In genomic region chr3:196867507-196868296, GRCh38 we compare ENCODE assay signal across 8 cellular contexts. TPM values are rescaled to one million over a fixed set of nuclear protein-coding genes. Genes with fewer than 3 reads are reported as not detected.
DNase-seq lines count a peak whose midpoint lies in the region; ATAC-seq and TF ChIP-seq lines count a peak whose summit lies in the region.

A gene with protein sequence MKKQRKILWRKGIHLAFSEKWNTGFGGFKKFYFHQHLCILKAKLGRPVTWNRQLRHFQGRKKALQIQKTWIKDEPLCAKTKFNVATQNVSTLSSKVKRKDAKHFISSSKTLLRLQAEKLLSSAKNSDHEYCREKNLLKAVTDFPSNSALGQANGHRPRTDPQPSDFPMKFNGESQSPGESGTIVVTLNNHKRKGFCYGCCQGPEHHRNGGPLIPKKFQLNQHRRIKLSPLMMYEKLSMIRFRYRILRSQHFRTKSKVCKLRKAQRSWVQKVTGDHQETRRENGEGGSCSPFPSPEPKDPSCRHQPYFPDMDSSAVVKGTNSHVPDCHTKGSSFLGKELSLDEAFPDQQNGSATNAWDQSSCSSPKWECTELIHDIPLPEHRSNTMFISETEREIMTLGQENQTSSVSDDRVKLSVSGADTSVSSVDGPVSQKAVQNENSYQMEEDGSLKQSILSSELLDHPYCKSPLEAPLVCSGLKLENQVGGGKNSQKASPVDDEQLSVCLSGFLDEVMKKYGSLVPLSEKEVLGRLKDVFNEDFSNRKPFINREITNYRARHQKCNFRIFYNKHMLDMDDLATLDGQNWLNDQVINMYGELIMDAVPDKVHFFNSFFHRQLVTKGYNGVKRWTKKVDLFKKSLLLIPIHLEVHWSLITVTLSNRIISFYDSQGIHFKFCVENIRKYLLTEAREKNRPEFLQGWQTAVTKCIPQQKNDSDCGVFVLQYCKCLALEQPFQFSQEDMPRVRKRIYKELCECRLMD (plus strand): TSS chr3:196867920. CDS start chr3:196885182, 17,262 bp downstream.

- DNase-seq in DMS 273 treated with DMSO at 0.1 percent for 48 hours (lab: John Stamatoyannopoulos, UW) (peak; percentile 71), IMR-90 (peak; percentile 86), endothelial cell (ENCODE audit: low spot score) (peak; percentile 94), mesothelial cell of epicardium (ENCODE audit: low spot score in 2 of 2, unreplicated experiment in 2 of 2) (peak; percentile 87 to 89)
- DNase-seq in activated CD8-positive, alpha-beta memory T cell treated with anti-CD3 and anti-CD28 coated beads, Interleukin-2, amount 50 U/mL, for 48 hours = peak; percentile 95
- DNase-seq in stimulated activated CD8-positive, alpha-beta memory T cell treated with anti-CD3 and anti-CD28 coated beads, Interleukin-15, amount 100 ng/mL, for 4 hours (ENCODE audit: low read depth in 2 of 2) = peak; percentile 70 to 80

- H3K4ac ChIP-seq in IMR-90 (ENCODE audit: low read depth, low read length) = peak within 1 kb of the TSS; percentile 88

- ATAC-seq in GM21529 (IDR thresholded peaks at IDR 0.05; ENCODE audit: unreplicated experiment) = peak; percentile 92
- ATAC-seq in IMR-90 (ENCODE audit: low read depth) = peak; percentile 96

- peaks cover 13% of the 10 kb centered on the region for H3K4me1 Mint-ChIP-seq in endothelial cell (ENCODE audit: unreplicated experiment)
- peaks cover 18% of the 10 kb centered on the region for H3K4me1 Mint-ChIP-seq in mesothelial cell of epicardium

- H2BK5ac ChIP-seq in IMR-90 (ENCODE audit: low read depth, low read length, poor library complexity, severe bottlenecking) = peak within 1 kb of the TSS; percentile 85

- peaks cover 7% of the 10 kb centered on the region for H3K36me3 Mint-ChIP-seq in endothelial cell (ENCODE audit: low read depth, unreplicated experiment)
- peaks cover 4% of the 10 kb centered on the region for H3K36me3 Mint-ChIP-seq in mesothelial cell of epicardium

- H3K36me3 ChIP-seq in IMR-90 (ENCODE audit: control insufficient read depth, insufficient read depth, low read length) = no peaks in the 10 kb centered on the region
- H3K36me3 ChIP-seq in OCI-LY3 (replicated peaks; ENCODE audit: low read depth, low read length) = no peaks in the 10 kb centered on the region

- H3K27ac Mint-ChIP-seq in endothelial cell (ENCODE audit: unreplicated experiment) = peak within 1 kb of the TSS; percentile 96
- H3K27ac Mint-ChIP-seq in mesothelial cell of epicardium = peak within 1 kb of the TSS; percentile 99

- CTCF ChIA-PET in IMR-90 (lab: Yijun Ruan, JAX) = no interaction called here

- no peak within 1 kb of the TSS for H2BK20ac ChIP-seq in IMR-90 (ENCODE audit: low read depth, low read length)

- TF ChIP-seq POLR2A in IMR-90 (IDR thresholded peaks at IDR 0.05; ENCODE audit: low read depth, low read length) = peak; percentile 97

- H3K4me2 ChIP-seq in IMR-90 (ENCODE audit: low read depth, low read length) = peak within 1 kb of the TSS; percentile 96
- peak within 1 kb of the TSS; percentile 90 for H3K4me2 ChIP-seq in OCI-LY3 (ENCODE audit: low read length)

- peak within 1 kb of the TSS; percentile 91 for H2AK9ac ChIP-seq in IMR-90 (replicated peaks; ENCODE audit: low read depth, low read length, poor library complexity)

- no peak within 1 kb of the TSS for H2BK15ac ChIP-seq in IMR-90 (ENCODE audit: low read depth, low read length)

- in situ Hi-C loops in IMR-90 (cut with MboI; ENCODE audit: low sequenced_read_pairs) = no loop called here

- H3K79me2 ChIP-seq in OCI-LY3 (ENCODE audit: low read length) = peaks cover 50% of the 10 kb centered on the region

- intact Hi-C loops in IMR-90 (cut with micrococcal nuclease) = loop anchor here (1.0 to 5.0 kb wide), 2 partner anchors 8 to 75 kb away; partner anchors contain the start of gene NCBP2

- H4K91ac ChIP-seq in IMR-90 (ENCODE audit: insufficient read depth, low read depth, low read length) = peak within 1 kb of the TSS; percentile 77

- peak within 1 kb of the TSS; percentile 91 for H4K5ac ChIP-seq in IMR-90 (ENCODE audit: low read depth, low read length)

- H3K27me3 Mint-ChIP-seq in endothelial cell (ENCODE audit: unreplicated experiment) (peaks cover 4% of the 10 kb centered on the region), mesothelial cell of epicardium (ENCODE audit: low read depth) (no peaks in the 10 kb centered on the region)

- H3K9me1 ChIP-seq in IMR-90 (ENCODE audit: insufficient read depth, low read length) = 0 out of 2 replicates have a peak, but pooled peaks cover 3% of the 10 kb centered on the region

- H2AK5ac ChIP-seq in IMR-90 (ENCODE audit: low read depth, low read length) = peak within 1 kb of the TSS; percentile 78

- dilution Hi-C loops in IMR-90 (cut with HindIII; ENCODE audit: low sequenced_read_pairs, unreplicated experiment) = no loop called here

- peak within 1 kb of the TSS; percentile 99 to 100 for H4K8ac ChIP-seq in IMR-90 (ENCODE audit: low read depth in 2 of 2, low read length in 2 of 2)

- no TSS peak for BruUV-seq in IMR-90 (replicated peaks; lab: Mats Ljungman, UMichigan)

- peak within 1 kb of the TSS; percentile 99 for H2AFZ ChIP-seq in IMR-90 (replicated peaks; ENCODE audit: low read length, poor library complexity)
- peak within 1 kb of the TSS; percentile 82 for H2AFZ ChIP-seq in OCI-LY3 (ENCODE audit: low read depth, low read length)

- H3K9me3 Mint-ChIP-seq in endothelial cell (ENCODE audit: unreplicated experiment) = no peaks in the 10 kb centered on the region
- H3K9me3 Mint-ChIP-seq in mesothelial cell of epicardium = peaks cover 14% of the 10 kb centered on the region

- TF ChIP-seq CTCF in IMR-90 (conservative IDR thresholded peaks at IDR 0.05; ENCODE audit: low read depth, low read length) (no peak), OCI-LY3 (IDR thresholded peaks at IDR 0.05; ENCODE audit: low read depth, low read length) (no peak), endothelial cell (IDR thresholded peaks at IDR 0.05; ENCODE audit: unreplicated experiment) (no peak), mesothelial cell of epicardium (IDR thresholded peaks at IDR 0.05; ENCODE audit: unreplicated experiment) (no peak)

- H3K79me1 ChIP-seq in IMR-90 (ENCODE audit: low read depth in 1 of 2, low read length in 2 of 2) = peaks cover 6 to 30% of the 10 kb centered on the region in 2 experiments; a peak in 3 of 4 replicates

- H3K27ac ChIP-seq in IMR-90 (ENCODE audit: insufficient read depth, low read length) (peak within 1 kb of the TSS; percentile 96), OCI-LY3 (ENCODE audit: low read length) (peak within 1 kb of the TSS; percentile 49)

- H3K27me3 ChIP-seq in IMR-90 (ENCODE audit: control insufficient read depth, insufficient read depth, low read length) (no peaks in the 10 kb centered on the region), OCI-LY3 (ENCODE audit: low read depth, low read length) (no peaks in the 10 kb centered on the region)

- H4K20me1 ChIP-seq in IMR-90 (ENCODE audit: insufficient read depth, low read length) = peaks cover 41% of the 10 kb centered on the region
- peaks cover 15% of the 10 kb centered on the region; the same call in 1 of the 2 replicates for H4K20me1 ChIP-seq in OCI-LY3 (ENCODE audit: insufficient read depth, low read length)

- H3K4me1 ChIP-seq in IMR-90 (ENCODE audit: control insufficient read depth, insufficient read depth, low read length) = peaks cover 4% of the 10 kb centered on the region
- peaks cover 13% of the 10 kb centered on the region for H3K4me1 ChIP-seq in OCI-LY3 (ENCODE audit: low read length)

- H3K23ac ChIP-seq in IMR-90 (ENCODE audit: low read depth, low read length) = peak within 1 kb of the TSS; percentile 88

- peak within 1 kb of the TSS; percentile 83 for H3K56ac ChIP-seq in IMR-90 (ENCODE audit: extremely low read depth, insufficient read depth, low read length)

- no peaks in the 10 kb centered on the region for H3K9me3 ChIP-seq in IMR-90 (ENCODE audit: control insufficient read depth, insufficient read depth, low read length)
- H3K9me3 ChIP-seq in OCI-LY3 (ENCODE audit: insufficient read depth, low read length) = no peaks in the 10 kb centered on the region

- peak within 1 kb of the TSS; percentile 95 for H3K9ac ChIP-seq in IMR-90 (ENCODE audit: low read depth, low read length)
- peak within 1 kb of the TSS; percentile 76 for H3K9ac ChIP-seq in OCI-LY3 (ENCODE audit: low read length)

- H3K18ac ChIP-seq in IMR-90 (ENCODE audit: low read depth, low read length) = peak within 1 kb of the TSS; percentile 70

- H3K4me3 ChIP-seq in IMR-90 (ENCODE audit: insufficient read depth, low read depth, low read length) (peak within 1 kb of the TSS; percentile 92), OCI-LY3 (ENCODE audit: low read length) (peak within 1 kb of the TSS; percentile 83)

- POLR2A ChIA-PET in IMR-90 (lab: Charles Lee; ENCODE audit: unreplicated experiment) = no interaction called here

- no peak for TF ChIP-seq RAD21 in IMR-90 (IDR thresholded peaks at IDR 0.05; ENCODE audit: low read length)

- H3K4me3 Mint-ChIP-seq in endothelial cell (ENCODE audit: unreplicated experiment) (peak within 1 kb of the TSS; percentile 99), mesothelial cell of epicardium (peak within 1 kb of the TSS; percentile 98)

- H3K14ac ChIP-seq in IMR-90 (replicated peaks; ENCODE audit: low read depth, low read length) = peak within 1 kb of the TSS; percentile 96

- 0% methylated on average over 28 of the region's 93 CpGs; no CpG with 5 or more reads in 1 of the 2 experiments for WGBS in IMR-90 (ENCODE audit: extremely low coverage in 2 of 2, insufficient read length in 1 of 2), 2 experiments

- H2BK120ac ChIP-seq in IMR-90 (ENCODE audit: low read depth, low read length) = no peak within 1 kb of the TSS

TF ChIP-seq in IMR-90, 13 proteins besides CTCF, POLR2A, EP300 and RAD21:
- TF ChIP-seq FOS (IDR thresholded peaks at IDR 0.05; ENCODE audit: low read depth, low read length) = no peak
- no peak for TF ChIP-seq RFX5 (IDR thresholded peaks at IDR 0.05; ENCODE audit: low read depth, low read length)
- TF ChIP-seq MXI1 (IDR thresholded peaks at IDR 0.05; ENCODE audit: borderline replicate concordance, low read depth, low read length) = 0 out of 2 replicates have a peak, but pooled peaks have one; percentile 10

RNA-seq across cellular contexts. Expression of the gene that starts here (rescaled TPM):
- total RNA-seq in IMR-90 (2012; rRNA removed) = 44.4 and 45.5 TPM in 2 replicates
- 6.2 and 7.4 TPM in 2 replicates for polyA plus RNA-seq in IMR-90 (2012; rRNA removed)
- polyA plus RNA-seq in IMR-90 (2012; cell fraction: cytosol; rRNA removed) = 1.6 and 1.8 TPM in 2 replicates
- polyA plus RNA-seq in IMR-90 (2012; cell fraction: nucleus; rRNA removed; ENCODE audit: low replicate concordance) = 3.2 and 16.0 TPM in 2 replicates
- 38.1 TPM for total RNA-seq in endothelial cell (ENCODE audit: unreplicated experiment)
- 44.4 to 47.3 TPM (median 46.5 TPM) in 3 replicates for total RNA-seq in mesothelial cell of epicardium

Comparison
In these comparisons a context has a peak if more than half of its experiments do, and no peak if none do; other contexts are left out.
1. Peak in every context shown above with its lines: DNase-seq, ATAC-seq, H3K4me3 ChIP-seq and H3K27ac ChIP-seq.